1 cellular context compared by ENCODE assay signal in the genomic region with DNA sequence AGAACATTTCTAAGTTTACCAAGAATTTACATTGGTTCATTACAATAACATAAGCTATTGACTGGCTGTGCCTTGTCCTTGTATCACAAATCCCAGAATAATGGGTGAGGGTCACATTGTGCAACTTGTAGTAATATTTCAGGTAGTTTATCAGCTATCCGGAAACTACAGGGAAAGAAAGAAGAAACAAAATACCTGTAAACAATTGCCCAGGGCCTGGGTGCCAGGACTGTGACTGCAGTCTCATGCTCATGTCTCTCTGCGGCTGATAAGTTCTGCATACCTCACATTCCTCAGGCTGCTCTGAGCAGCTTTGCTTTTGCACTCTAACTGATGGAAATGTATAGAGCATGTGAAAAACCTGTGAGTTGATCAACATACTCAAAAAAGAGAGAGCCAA.
TF ChIP-seq lines count a peak whose summit lies in the region.

No MANE protein-coding gene starts in this region.

TF ChIP-seq in K562, 482 proteins besides CTCF, POLR2A, EP300 and RAD21 (continued from another document):
- peak; percentile 19; the same call in 1 of the 2 replicates for TF ChIP-seq CEBPB (tag; IDR thresholded peaks at IDR 0.05)
- no peak for TF ChIP-seq POLR2AphosphoS5 (IDR thresholded peaks at IDR 0.05; ENCODE audit: control insufficient read depth, insufficient read depth, low read depth, low read length)
- no peak for TF ChIP-seq PYGO2 (tag; IDR thresholded peaks at IDR 0.05)
- TF ChIP-seq, protein P1, sequence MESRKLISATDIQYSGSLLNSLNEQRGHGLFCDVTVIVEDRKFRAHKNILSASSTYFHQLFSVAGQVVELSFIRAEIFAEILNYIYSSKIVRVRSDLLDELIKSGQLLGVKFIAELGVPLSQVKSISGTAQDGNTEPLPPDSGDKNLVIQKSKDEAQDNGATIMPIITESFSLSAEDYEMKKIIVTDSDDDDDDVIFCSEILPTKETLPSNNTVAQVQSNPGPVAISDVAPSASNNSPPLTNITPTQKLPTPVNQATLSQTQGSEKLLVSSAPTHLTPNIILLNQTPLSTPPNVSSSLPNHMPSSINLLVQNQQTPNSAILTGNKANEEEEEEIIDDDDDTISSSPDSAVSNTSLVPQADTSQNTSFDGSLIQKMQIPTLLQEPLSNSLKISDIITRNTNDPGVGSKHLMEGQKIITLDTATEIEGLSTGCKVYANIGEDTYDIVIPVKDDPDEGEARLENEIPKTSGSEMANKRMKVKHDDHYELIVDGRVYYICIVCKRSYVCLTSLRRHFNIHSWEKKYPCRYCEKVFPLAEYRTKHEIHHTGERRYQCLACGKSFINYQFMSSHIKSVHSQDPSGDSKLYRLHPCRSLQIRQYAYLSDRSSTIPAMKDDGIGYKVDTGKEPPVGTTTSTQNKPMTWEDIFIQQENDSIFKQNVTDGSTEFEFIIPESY (CRISPR knock-in tag; IDR thresholded peaks at IDR 0.05) = no peak
- TF ChIP-seq, protein P2, sequence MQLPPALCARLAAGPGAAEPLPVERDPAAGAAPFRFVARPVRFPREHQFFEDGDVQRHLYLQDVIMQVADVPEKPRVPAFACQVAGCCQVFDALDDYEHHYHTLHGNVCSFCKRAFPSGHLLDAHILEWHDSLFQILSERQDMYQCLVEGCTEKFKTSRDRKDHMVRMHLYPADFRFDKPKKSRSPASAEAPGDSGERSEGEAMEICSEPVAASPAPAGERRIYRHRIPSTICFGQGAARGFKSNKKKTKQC (CRISPR knock-in tag; IDR thresholded peaks at IDR 0.05) = no peak
- TF ChIP-seq ELF1 (tag; IDR thresholded peaks at IDR 0.05) = no peak
- peak; percentile 30 to 53; a peak in 1 of 4 replicates for TF ChIP-seq TRIM24 (IDR thresholded peaks at IDR 0.05)
